Comparison of ENCODE assay signal across 20 cellular contexts in genomic region chr13:110239280-110240120, GRCh38.
A peak's percentile ranks its signal among the peaks of the same experiment; 100 is the strongest.
DNase-seq lines count a peak whose midpoint lies in the region; ATAC-seq and TF ChIP-seq lines count a peak whose summit lies in the region.
"Had no signal": no experiment of that assay in that cellular context is flagged by ENCODE, and none has a peak within 500 bp of the region (broad histone marks: within the 10 kb centered on the region; RNA-seq: fewer than 3 reads in every experiment).

No MANE protein-coding gene starts in this region.

- H3K4me3 ChIP-seq in choroid plexus epithelial cell (ENCODE audit: low read depth, low read length), result no peak overlapping the region
- no peak overlapping the region for H3K4me3 ChIP-seq in muscle layer of colon (ENCODE audit: low read depth in 1 of 2, low read length in 2 of 2)
- H3K4me3 ChIP-seq in upper lobe of left lung, result no peak overlapping the region
- H3K4me3 ChIP-seq: dorsolateral prefrontal cortex, lower lobe of right lung, Peyer's patch, testis had no signal

- no peak overlapping the region for H3K9ac ChIP-seq in muscle layer of colon (ENCODE audit: low read length)

- H3K4me1 ChIP-seq in muscle layer of colon (ENCODE audit: insufficient read depth, low read length), result peaks cover 72% of the 10 kb centered on the region
- peaks cover 14 to 38% (median 27%) of the 10 kb centered on the region in 4 donors for H3K4me1 ChIP-seq in upper lobe of left lung

- H3K9me3 Mint-ChIP-seq in activated CD8-positive, alpha-beta memory T cell treated with anti-CD3 and anti-CD28 coated beads, Interleukin-2, amount 10 ng/mL, durations not matched to agents 7 days and 5 days (ENCODE audit: low read depth), result no peaks in the 10 kb centered on the region
- H3K9me3 Mint-ChIP-seq: activated CD8-positive, alpha-beta T cell treated with anti-CD3 and anti-CD28 coated beads for 36 hours; activated T-helper 17 cell treated with anti-CD3 and anti-CD28 coated beads, Interleukin-2, amount 50 U/mL, for 72 hours; CD4-positive, alpha-beta T cell; natural killer cell treated with Interleukin-12 subunit alpha and Interleukin-12 subunit beta and Interleukin-15 and Interleukin-18, amount 100 ng/mL, for 72 hours had no signal

- no peak for ATAC-seq in activated CD8-positive, alpha-beta memory T cell treated with anti-CD3 and anti-CD28 coated beads, Interleukin-2, amount 10 ng/mL, durations not matched to agents 7 days and 5 days
- ATAC-seq in upper lobe of left lung (ENCODE audit: low FRiP score in 2 of 2) (no peak), GM21390 (IDR thresholded peaks at IDR 0.05; ENCODE audit: unreplicated experiment) (no peak), GM19463 (IDR thresholded peaks at IDR 0.05; ENCODE audit: unreplicated experiment) (no peak), GM18519 (IDR thresholded peaks at IDR 0.05; ENCODE audit: low FRiP score, unreplicated experiment) (no peak)
- ATAC-seq: activated CD8-positive, alpha-beta T cell treated with anti-CD3 and anti-CD28 coated beads for 36 hours; activated T-helper 17 cell treated with anti-CD3 and anti-CD28 coated beads, Interleukin-2, amount 50 U/mL, for 72 hours had no signal

- H3K27ac Mint-ChIP-seq in activated CD8-positive, alpha-beta memory T cell treated with anti-CD3 and anti-CD28 coated beads, Interleukin-2, amount 10 ng/mL, durations not matched to agents 7 days and 5 days, result no peak overlapping the region
- H3K27ac Mint-ChIP-seq: activated CD8-positive, alpha-beta T cell treated with anti-CD3 and anti-CD28 coated beads for 36 hours; activated T-helper 17 cell treated with anti-CD3 and anti-CD28 coated beads, Interleukin-2, amount 50 U/mL, for 72 hours; CD4-positive, alpha-beta T cell; natural killer cell treated with Interleukin-12 subunit alpha and Interleukin-12 subunit beta and Interleukin-15 and Interleukin-18, amount 100 ng/mL, for 72 hours had no signal

- H3K4me1 Mint-ChIP-seq in activated CD8-positive, alpha-beta memory T cell treated with anti-CD3 and anti-CD28 coated beads, Interleukin-2, amount 10 ng/mL, durations not matched to agents 7 days and 5 days, result no peaks in the 10 kb centered on the region
- H3K4me1 Mint-ChIP-seq: activated T-helper 17 cell treated with anti-CD3 and anti-CD28 coated beads, Interleukin-2, amount 50 U/mL, for 72 hours had no signal

- H3K27ac ChIP-seq in muscle layer of colon (ENCODE audit: low read depth, low read length) (peak overlapping the region; percentile 65), upper lobe of left lung (peak overlapping the region in 3 of 4 donors; percentile 3 to 79 (median 10))
- H3K27ac ChIP-seq: lower lobe of right lung, testis had no signal

- H3K9me3 ChIP-seq in muscle layer of colon (ENCODE audit: low read length), result no peaks in the 10 kb centered on the region
- H3K9me3 ChIP-seq in upper lobe of left lung, result no peaks in the 10 kb centered on the region
- H3K9me3 ChIP-seq: lower lobe of right lung, Peyer's patch, testis had no signal

- CTCF ChIA-PET in activated CD8-positive, alpha-beta memory T cell treated with anti-CD3 and anti-CD28 coated beads, Interleukin-2, amount 10 ng/mL, durations not matched to agents 7 days and 5 days (lab: Charles Lee), result interaction anchor here (1.2 kb wide), 1 partner anchor 16 kb away, joined by 3 read pairs; no protein-coding TSS in a partner anchor

- H3K36me3 ChIP-seq in muscle layer of colon (ENCODE audit: insufficient read depth, low read length) (peaks cover 6% of the 10 kb centered on the region), upper lobe of left lung (peaks cover 0 to 22% (median 0%) of the 10 kb centered on the region in 4 donors)
- H3K36me3 ChIP-seq: Peyer's patch had no signal

- TF ChIP-seq EP300 in upper lobe of left lung (IDR thresholded peaks at IDR 0.05), result no peak

- no peak overlapping the region for H3K4me3 Mint-ChIP-seq in activated CD8-positive, alpha-beta memory T cell treated with anti-CD3 and anti-CD28 coated beads, Interleukin-2, amount 10 ng/mL, durations not matched to agents 7 days and 5 days
- H3K4me3 Mint-ChIP-seq: activated CD8-positive, alpha-beta T cell treated with anti-CD3 and anti-CD28 coated beads for 36 hours; activated T-helper 17 cell treated with anti-CD3 and anti-CD28 coated beads, Interleukin-2, amount 50 U/mL, for 72 hours; CD4-positive, alpha-beta T cell; natural killer cell treated with Interleukin-12 subunit alpha and Interleukin-12 subunit beta and Interleukin-15 and Interleukin-18, amount 100 ng/mL, for 72 hours had no signal

- TF ChIP-seq CTCF in choroid plexus epithelial cell (conservative IDR thresholded peaks at IDR 0.05; ENCODE audit: low read depth, low read length) (peak; percentile 31), upper lobe of left lung (IDR thresholded peaks at IDR 0.05) (no peak)

- no peak for TF ChIP-seq POLR2A in upper lobe of left lung (IDR thresholded peaks at IDR 0.05)

- no peaks in the 10 kb centered on the region for H3K36me3 Mint-ChIP-seq in activated CD8-positive, alpha-beta memory T cell treated with anti-CD3 and anti-CD28 coated beads, Interleukin-2, amount 10 ng/mL, durations not matched to agents 7 days and 5 days
- H3K36me3 Mint-ChIP-seq: natural killer cell treated with Interleukin-12 subunit alpha and Interleukin-12 subunit beta and Interleukin-15 and Interleukin-18, amount 100 ng/mL, for 72 hours had no signal

- peaks cover 7% of the 10 kb centered on the region for H3K27me3 Mint-ChIP-seq in activated CD8-positive, alpha-beta memory T cell treated with anti-CD3 and anti-CD28 coated beads, Interleukin-2, amount 10 ng/mL, durations not matched to agents 7 days and 5 days

- no peaks in the 10 kb centered on the region for H3K27me3 ChIP-seq in muscle layer of colon (ENCODE audit: control insufficient read depth in 1 of 2, insufficient read depth in 2 of 2, low read length in 2 of 2)
- no peaks in the 10 kb centered on the region for H3K27me3 ChIP-seq in upper lobe of left lung
- H3K27me3 ChIP-seq: Peyer's patch, testis had no signal

- WGBS in upper lobe of left lung, 2 donors, result 47 to 61% methylated on average over 5 of the region's 5 CpGs

- peak; percentile 9 for DNase-seq in activated CD8-positive, alpha-beta memory T cell treated with anti-CD3 and anti-CD28 coated beads, Interleukin-2, amount 10 ng/mL, durations not matched to agents 7 days and 5 days
- DNase-seq in activated CD8-positive, alpha-beta memory T cell treated with anti-CD3 and anti-CD28 coated beads, Interleukin-2, amount 50 U/mL, for 4 hours, result no peak
- DNase-seq in choroid plexus epithelial cell (ENCODE audit: low read depth) (peak; percentile 57), upper lobe of left lung (no peak)
- DNase-seq: activated CD8-positive, alpha-beta T cell treated with anti-CD3 and anti-CD28 coated beads for 36 hours; CD4-positive, alpha-beta T cell; DMS79 treated with DMSO at 0.1 percent for 48 hours; dorsolateral prefrontal cortex; lower lobe of right lung; NCI-H2029 treated with DMSO at 0.1 percent for 48 hours; NCI-H774; Peyer's patch; stimulated activated CD4-positive, alpha-beta T cell treated with anti-CD3 and anti-CD28 coated beads, Interleukin-2, amount 100 ng/mL, for 48 hours had no signal

Comparison
In these comparisons a context has a peak if more than half of its experiments do, and no peak if none do; other contexts are left out.
1. DNase-seq: peak in activated CD8-positive, alpha-beta memory T cell treated with anti-CD3 and anti-CD28 coated beads, Interleukin-2, amount 10 ng/mL, durations not matched to agents 7 days and 5 days (single experiment) and choroid plexus epithelial cell (single experiment); none in activated CD8-positive, alpha-beta memory T cell treated with anti-CD3 and anti-CD28 coated beads, Interleukin-2, amount 50 U/mL, for 4 hours (single experiment) and upper lobe of left lung (0 of 2).